ENCODE assay signal across 1 cellular context in the genomic region with DNA sequence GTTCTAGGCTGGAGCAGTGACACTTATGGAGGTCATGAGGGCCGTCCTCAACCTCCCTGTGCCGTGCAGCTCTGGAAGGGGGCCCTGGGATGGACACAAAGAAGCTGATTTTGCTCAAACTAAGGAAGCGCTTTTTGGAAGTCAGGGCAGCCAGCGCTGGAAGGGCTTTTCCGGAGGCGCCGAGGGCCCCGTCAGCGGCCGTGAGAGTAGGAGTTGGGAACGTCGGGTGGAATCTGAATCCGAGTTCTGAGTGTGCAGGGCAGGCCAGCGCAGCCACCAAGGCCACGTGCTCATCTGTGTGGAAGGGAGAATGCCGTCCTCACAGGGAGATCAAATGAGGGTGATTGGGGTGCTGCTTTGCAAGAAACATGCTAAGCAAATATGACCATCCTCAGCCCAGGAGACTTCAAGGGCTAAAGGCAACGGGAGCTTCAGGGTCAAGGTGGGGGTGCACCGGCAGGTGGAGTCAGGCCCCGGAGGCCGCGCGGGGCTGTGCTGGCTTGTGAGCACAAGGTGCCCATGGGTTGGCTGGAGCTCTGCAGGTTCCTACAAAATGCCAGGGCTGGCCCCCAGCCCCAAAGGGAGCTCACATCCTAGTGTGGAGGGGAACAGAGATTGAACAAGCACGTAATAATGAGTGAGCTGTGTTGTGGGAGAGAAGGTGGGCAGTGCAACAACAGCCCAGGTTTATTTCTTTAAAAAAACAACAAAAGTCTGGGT.
TF ChIP-seq lines count a peak whose summit lies in the region.

No MANE protein-coding gene starts in this region.

TF ChIP-seq in HepG2, 621 proteins besides CTCF, POLR2A, EP300 and RAD21 (continued from another document):
- TF ChIP-seq, protein P1, sequence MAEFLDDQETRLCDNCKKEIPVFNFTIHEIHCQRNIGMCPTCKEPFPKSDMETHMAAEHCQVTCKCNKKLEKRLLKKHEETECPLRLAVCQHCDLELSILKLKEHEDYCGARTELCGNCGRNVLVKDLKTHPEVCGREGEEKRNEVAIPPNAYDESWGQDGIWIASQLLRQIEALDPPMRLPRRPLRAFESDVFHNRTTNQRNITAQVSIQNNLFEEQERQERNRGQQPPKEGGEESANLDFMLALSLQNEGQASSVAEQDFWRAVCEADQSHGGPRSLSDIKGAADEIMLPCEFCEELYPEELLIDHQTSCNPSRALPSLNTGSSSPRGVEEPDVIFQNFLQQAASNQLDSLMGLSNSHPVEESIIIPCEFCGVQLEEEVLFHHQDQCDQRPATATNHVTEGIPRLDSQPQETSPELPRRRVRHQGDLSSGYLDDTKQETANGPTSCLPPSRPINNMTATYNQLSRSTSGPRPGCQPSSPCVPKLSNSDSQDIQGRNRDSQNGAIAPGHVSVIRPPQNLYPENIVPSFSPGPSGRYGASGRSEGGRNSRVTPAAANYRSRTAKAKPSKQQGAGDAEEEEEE (CRISPR knock-in tag; IDR thresholded peaks at IDR 0.05; ENCODE audit: borderline replicate concordance) = no peak
